ENCODE assay signal across 7 cellular contexts in genomic region chrX:76145591-76146309, GRCh38. TPM values are rescaled to one million over a fixed set of nuclear protein-coding genes. Genes with fewer than 3 reads are reported as not detected.
A peak's percentile ranks its signal among the peaks of the same experiment; 100 is the strongest.
DNase-seq lines count a peak whose midpoint lies in the region; ATAC-seq and TF ChIP-seq lines count a peak whose summit lies in the region.
"Not testable (repeated sequence)": the region's sequence is repeated elsewhere in the genome, so short reads cannot be mapped to it uniquely, and the experiment has no call there.

No MANE protein-coding gene starts in this region.

- H3K14ac ChIP-seq in trophoblast cell (ENCODE audit: low read length): not testable (repeated sequence)

- H3K4me1 ChIP-seq in MM.1S (ENCODE audit: low read length) (peaks cover 15% of the 10 kb centered on the region), adrenal gland (replicated peaks in 1 of 2) (peaks cover 10 to 18% of the 10 kb centered on the region in 2 donors)
- not testable (repeated sequence) for H3K4me1 ChIP-seq in trophoblast cell (ENCODE audit: control insufficient read depth in 1 of 2, insufficient read depth in 2 of 2, low read length in 2 of 2)

- not testable (repeated sequence) for H2AK5ac ChIP-seq in trophoblast cell (ENCODE audit: low read length)

- H3F3A ChIP-seq in MM.1S (ENCODE audit: insufficient read depth, low read length): peaks cover 15% of the 10 kb centered on the region

- not testable (repeated sequence) for TF ChIP-seq CTCF in MM.1S (IDR thresholded peaks at IDR 0.05; ENCODE audit: low read length); adrenal gland (IDR thresholded peaks at IDR 0.05)

- peaks cover 22 to 27% (median 24%) of the 10 kb centered on the region in 3 donors for H3K4me1 Mint-ChIP-seq in T-cell

- H3K27me3 Mint-ChIP-seq in T-cell: not testable (repeated sequence)

- DNase-seq in MM.1S (peak; percentile 66), T-cell (peak in 33 of 34 experiments; percentile 3 to 51 (median 33)), adrenal gland (peak in 6 of 7 donors; percentile 7 to 52 (median 28)), trophoblast cell (peak in 1 of 2 donors; percentile 8)
- DNase-seq in Right ventricle myocardium superior: not testable (repeated sequence)

- not testable (repeated sequence) for H4K12ac ChIP-seq in trophoblast cell (ENCODE audit: low read depth, low read length)

- not testable (repeated sequence) for H4K8ac ChIP-seq in trophoblast cell (ENCODE audit: low read depth, low read length)

- not testable (repeated sequence) for H4K91ac ChIP-seq in trophoblast cell (ENCODE audit: low read depth, low read length)

- H3K4ac ChIP-seq in trophoblast cell (ENCODE audit: low read depth, low read length): not testable (repeated sequence)

- H4K20me1 ChIP-seq in MM.1S (ENCODE audit: insufficient read depth, low read length): not testable (repeated sequence)

- H3K9me3 ChIP-seq in MM.1S (replicated peaks; ENCODE audit: insufficient read depth, low read length); adrenal gland (replicated peaks in 1 of 3); trophoblast cell (ENCODE audit: insufficient read depth, low read depth, low read length): not testable (repeated sequence)

- not testable (repeated sequence) for H3K36me3 ChIP-seq in MM.1S (replicated peaks; ENCODE audit: insufficient read depth, low read length); adrenal gland (replicated peaks in 1 of 2); trophoblast cell (ENCODE audit: control insufficient read depth in 1 of 2, insufficient read depth in 2 of 2, low read length in 2 of 2)

- not testable (repeated sequence) for H3K9me2 ChIP-seq in MM.1S (replicated peaks; ENCODE audit: insufficient read depth, low read length)

- intact Hi-C loops in adrenal gland (cut with DNase I); Right ventricle myocardium superior (cut with DNase I): not testable (repeated sequence)

- H3K18ac ChIP-seq in trophoblast cell (ENCODE audit: low read length): not testable (repeated sequence)

- H3K27ac ChIP-seq in MM.1S (ENCODE audit: low read length): peak overlapping the region; percentile 80
- peak overlapping the region in 2 of 5 donors; percentile 64 to 67 for H3K27ac ChIP-seq in adrenal gland
- not testable (repeated sequence) for H3K27ac ChIP-seq in trophoblast cell (ENCODE audit: low read depth, low read length)

- peak overlapping the region; percentile 59 for H3K9ac ChIP-seq in MM.1S (ENCODE audit: low read length)
- H3K9ac ChIP-seq in trophoblast cell (ENCODE audit: low read length): not testable (repeated sequence)

- peak overlapping the region; percentile 96 for H3K27ac Mint-ChIP-seq in T-cell

- H2BK12ac ChIP-seq in trophoblast cell (ENCODE audit: low read length): not testable (repeated sequence)

- H3K79me1 ChIP-seq in trophoblast cell (ENCODE audit: low read length): not testable (repeated sequence)

- CTCF ChIA-PET in T-cell (lab: Charles Lee): not testable (repeated sequence)

- H3K27me3 ChIP-seq in MM.1S (replicated peaks; ENCODE audit: insufficient read depth, low read length); adrenal gland; trophoblast cell (ENCODE audit: insufficient read depth, low read length): not testable (repeated sequence)

- not testable (repeated sequence) for H3K36me3 Mint-ChIP-seq in T-cell

- peak overlapping the region; percentile 43 for H2AFZ ChIP-seq in MM.1S (ENCODE audit: low read length)
- peak overlapping the region; percentile 54 for H2AFZ ChIP-seq in trophoblast cell (ENCODE audit: insufficient read depth, low read length, poor library complexity)

- H3K23ac ChIP-seq in trophoblast cell (ENCODE audit: low read length): not testable (repeated sequence)

- 5 to 10% (median 8%) methylated on average over 4 to 7 of the region's 23 CpGs for WGBS in adrenal gland, 4 donors
- WGBS in trophoblast cell (ENCODE audit: extremely low coverage, insufficient coverage, insufficient read length): no CpG with 5 or more reads among the region's 23 CpGs

- not testable (repeated sequence) for H2BK120ac ChIP-seq in trophoblast cell (ENCODE audit: insufficient read depth, low read length, poor library complexity)

- POLR2A ChIA-PET in T-cell (lab: Charles Lee): interaction anchor here in 1 of 2 donors (0.6 kb wide), 1 partner anchor 1749 kb away, joined by 3 read pairs; no protein-coding TSS in a partner anchor

- not testable (repeated sequence) for H3K9me3 Mint-ChIP-seq in T-cell

- TF ChIP-seq POLR2A in adrenal gland (IDR thresholded peaks at IDR 0.05): not testable (repeated sequence)

- not testable (repeated sequence) for H3K79me2 ChIP-seq in MM.1S (ENCODE audit: low read length); trophoblast cell (ENCODE audit: control insufficient read depth, insufficient read depth, low read length, poor library complexity)

- H3K4me2 ChIP-seq in MM.1S (ENCODE audit: low read depth, low read length) (peak overlapping the region; percentile 59), trophoblast cell (ENCODE audit: low read length) (peak overlapping the region; percentile 41)

- H3K4me3 ChIP-seq in MM.1S (ENCODE audit: low read length): peak overlapping the region; percentile 48
- peak overlapping the region in 1 of 4 donors; percentile 21 for H3K4me3 ChIP-seq in adrenal gland
- H3K4me3 ChIP-seq in trophoblast cell (ENCODE audit: low read depth, low read length): not testable (repeated sequence)

- peak overlapping the region; percentile 64 to 78 (median 75) for H3K4me3 Mint-ChIP-seq in T-cell

- ATAC-seq in GM18858 (IDR thresholded peaks at IDR 0.05; ENCODE audit: unreplicated experiment): peak; percentile 39
- ATAC-seq in HG02852 (IDR thresholded peaks at IDR 0.05; ENCODE audit: unreplicated experiment): peak; percentile 45
- ATAC-seq in T-cell (replicated peaks in 1 of 4): peak; percentile 50 to 61 (median 53)
- ATAC-seq in Right ventricle myocardium superior (ENCODE audit: poor library complexity): peak; percentile 80

- not testable (repeated sequence) for H2BK5ac ChIP-seq in trophoblast cell (ENCODE audit: low read depth, low read length, poor library complexity)

RNA-seq across cellular contexts. Expression of gene PBDC1, which starts 27.1 kb away (rescaled TPM):
- total RNA-seq in T-cell: 10 to 100 TPM; 16.6 to 29.2 (median 24.2) TPM
- 10 to 100 TPM; 10.6 to 44.6 (median 27.2) TPM for total RNA-seq in adrenal gland
- polyA plus RNA-seq in adrenal gland: 10 to 100 TPM; 26.6 to 99.5 (median 46.4) TPM
- 11.1 TPM for total RNA-seq in Right ventricle myocardium superior
- 35.2 and 36.4 TPM in 2 replicates for polyA plus RNA-seq in trophoblast cell (2013)
